Comparison of ENCODE assay signal across 27 cellular contexts in genomic region chr21:17736072-17736471, GRCh38.
"Had no signal": no experiment of that assay in that cellular context is flagged by ENCODE, and none has a peak within 500 bp of the region (broad histone marks: within the 10 kb centered on the region; RNA-seq: fewer than 3 reads in every experiment).

No MANE protein-coding gene starts in this region.

- H3K27me3 ChIP-seq: adrenal gland, body of pancreas, colonic mucosa, esophagus squamous epithelium, gastroesophageal sphincter, heart right ventricle had no signal

- H3K36me3 ChIP-seq: adrenal gland, colonic mucosa, esophagus squamous epithelium, gastroesophageal sphincter, heart right ventricle, WERI-Rb-1 had no signal

- H3K4me3 ChIP-seq: adrenal gland, body of pancreas, colonic mucosa, esophagus squamous epithelium, gastroesophageal sphincter, heart right ventricle had no signal

- H3K27ac ChIP-seq: adrenal gland, body of pancreas, colonic mucosa, epithelial cell of prostate, esophagus squamous epithelium, gastroesophageal sphincter, heart right ventricle, WERI-Rb-1 had no signal

- DNase-seq: activated B cell treated with CpG ODN at 0.5 μM for 24 hours; activated CD4-positive, alpha-beta T cell treated with anti-CD3 and anti-CD28 coated beads for 48 hours; activated CD4-positive, alpha-beta T cell treated with anti-CD3 and anti-CD28 coated beads, Interleukin-2, amount 50 U/mL, for 1 hour; activated CD4-positive, alpha-beta T cell treated with anti-CD3 and anti-CD28 coated beads, Interleukin-2, amount 50 U/mL, for 48 hours; activated CD8-positive, alpha-beta memory T cell treated with anti-CD3 and anti-CD28 coated beads for 24 hours; activated CD8-positive, alpha-beta T cell treated with anti-CD3 and anti-CD28 coated beads for 36 hours; activated effector memory CD4-positive, alpha-beta T cell treated with Interleukin-2 at 50 U/mL for 16 hours; activated naive CD4-positive, alpha-beta T cell treated with anti-CD3 and anti-CD28 coated beads for 36 hours; activated naive CD8-positive, alpha-beta T cell treated with anti-CD3 and anti-CD28 coated beads for 36 hours; activated naive CD8-positive, alpha-beta T cell treated with anti-CD3 and anti-CD28 coated beads, Interleukin-2, amount 50 U/mL, for 24 hours; activated T-cell treated with anti-CD3 and anti-CD28 coated beads, Interleukin-2, amount 50 U/mL, for 4 hours; adrenal gland; amygdala; aorta; body of pancreas; central memory CD4-positive, alpha-beta T cell; cerebellar nuclear complex; colonic mucosa; effector CD8-positive, alpha-beta T cell; esophagus squamous epithelium; foreskin melanocyte; T-helper 17 cell; T1000; WERI-Rb-1 had no signal

- H3K9me3 ChIP-seq: adrenal gland, body of pancreas, colonic mucosa, esophagus squamous epithelium, gastroesophageal sphincter, heart right ventricle had no signal

- H3K4me1 ChIP-seq: adrenal gland, body of pancreas, colonic mucosa, gastroesophageal sphincter had no signal
